Comparison of ENCODE assay signal across 9 cellular contexts in the genomic region with DNA sequence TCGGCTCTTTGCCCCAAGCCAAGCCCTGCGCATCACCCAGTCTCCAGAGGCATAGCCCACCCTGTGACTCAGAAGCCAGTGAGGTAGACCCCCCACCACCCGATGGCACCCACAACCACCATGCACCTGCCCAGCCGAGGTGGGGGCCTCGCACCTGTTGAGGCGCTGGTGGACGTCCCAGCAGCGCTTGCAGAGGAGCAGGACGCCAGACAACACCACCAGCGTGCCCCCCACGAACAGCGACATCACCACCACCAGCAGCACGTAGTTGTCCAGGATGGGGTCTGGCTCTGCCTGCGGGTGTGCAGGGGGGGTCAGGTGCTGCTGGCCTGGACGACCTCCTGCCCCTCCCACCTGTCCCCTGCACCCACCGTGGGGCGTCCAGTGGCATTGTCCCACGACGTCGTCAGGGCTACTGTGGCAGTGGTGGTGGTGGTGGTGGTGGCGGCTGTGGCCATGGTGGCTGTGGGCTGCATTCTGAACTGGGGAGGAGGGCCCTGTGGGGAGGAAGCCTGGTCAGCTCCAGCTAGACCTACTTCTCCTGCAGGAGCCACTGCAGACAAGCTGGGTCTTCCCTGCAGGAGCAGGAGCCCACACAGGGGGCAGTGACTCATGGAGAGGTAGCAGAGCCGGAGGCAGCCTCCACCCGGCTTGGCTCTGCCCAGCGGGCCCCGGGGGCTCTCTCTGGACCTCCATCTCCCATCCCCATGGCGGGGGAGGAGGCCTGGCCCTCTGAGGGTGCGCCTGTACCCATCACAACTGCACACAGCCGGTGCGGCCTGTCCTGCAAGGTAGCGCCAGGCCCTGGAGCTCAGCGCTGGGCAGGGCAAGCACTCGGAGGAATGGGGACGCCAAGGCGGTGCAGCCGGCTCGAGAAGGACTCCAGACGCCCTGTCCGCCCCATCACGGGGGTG. TPM values are rescaled to one million over a fixed set of nuclear protein-coding genes. Genes with fewer than 3 reads are reported as not detected.
DNase-seq lines count a peak whose midpoint lies in the region; ATAC-seq, FAIRE-seq and TF ChIP-seq lines count a peak whose summit lies in the region.
"Had no signal": no experiment of that assay in that cellular context is flagged by ENCODE, and none has a peak within 500 bp of the region (broad histone marks: within the 10 kb centered on the region; RNA-seq: fewer than 3 reads in every experiment).

No MANE protein-coding gene starts in this region.

- no peak overlapping the region for H4K8ac ChIP-seq in trophoblast cell (ENCODE audit: low read depth, low read length)

- FAIRE-seq in H54 (lab: Jason Lieb, UNC): no peak

- H3K27ac ChIP-seq in SK-N-SH (ENCODE audit: low read depth in 2 of 2, low read length in 1 of 2) (peak overlapping the region; percentile 36 to 77; a peak in 3 of 4 replicates), trophoblast cell (ENCODE audit: low read depth, low read length) (no peak overlapping the region), lower lobe of right lung (no peak overlapping the region)

- CTCF ChIA-PET in SK-N-SH (lab: Yijun Ruan, JAX): interaction anchor here (0.7 to 5.7 kb wide), 6 partner anchors 9 to 1747 kb away, joined by 3 to 82 read pairs (median 4); no protein-coding TSS in a partner anchor

- H3K18ac ChIP-seq in trophoblast cell (ENCODE audit: low read length): no peak overlapping the region

- H3K9ac ChIP-seq in SK-N-SH (0 out of 2 replicates have a peak overlapping the region, but pooled peaks have one; percentile 25), trophoblast cell (ENCODE audit: low read length) (no peak overlapping the region)

- H2AK5ac ChIP-seq in trophoblast cell (ENCODE audit: low read length): no peak overlapping the region

- H4K20me1 ChIP-seq in SK-N-SH (ENCODE audit: insufficient read depth): peaks cover 24% of the 10 kb centered on the region

- H3K79me2 ChIP-seq in SK-N-SH (ENCODE audit: insufficient read depth) (peaks cover 12% of the 10 kb centered on the region; the same call in 1 of the 2 replicates), trophoblast cell (ENCODE audit: control insufficient read depth, insufficient read depth, low read length, poor library complexity) (peaks cover 1% of the 10 kb centered on the region)

- ATAC-seq in esophagus mucosa (peak; percentile 37), GM19395 (IDR thresholded peaks at IDR 0.05; ENCODE audit: unreplicated experiment) (no peak), lower lobe of right lung (no peak), HG02852 (IDR thresholded peaks at IDR 0.05; ENCODE audit: unreplicated experiment) (no peak)
- ATAC-seq: naive thymus-derived CD8-positive, alpha-beta T cell had no signal

- no peak for TF ChIP-seq EP300 in SK-N-SH (IDR thresholded peaks at IDR 0.05; ENCODE audit: borderline replicate concordance in 1 of 2, low read depth in 1 of 2, low read length in 1 of 2)

- H4K12ac ChIP-seq in trophoblast cell (ENCODE audit: low read depth, low read length): no peak overlapping the region

- H3K23ac ChIP-seq in trophoblast cell (ENCODE audit: low read length): no peak overlapping the region

- H2AFZ ChIP-seq in SK-N-SH (ENCODE audit: low read depth) (no peak overlapping the region), trophoblast cell (ENCODE audit: insufficient read depth, low read length, poor library complexity) (no peak overlapping the region)

- DNase-seq in H54 (ENCODE audit: insufficient read length, low spot score) (peak; percentile 91), SK-N-SH (peak; percentile 66), trophoblast cell (peak; percentile 60 to 71), NCI-H1417 treated with DMSO at 0.1 percent for 48 hours (lab: John Stamatoyannopoulos, UW) (no peak), lower lobe of right lung (no peak)
- DNase-seq: naive thymus-derived CD8-positive, alpha-beta T cell had no signal

- no peak overlapping the region for H4K91ac ChIP-seq in trophoblast cell (ENCODE audit: low read depth, low read length)

- H3K9me3 ChIP-seq in SK-N-SH (no peaks in the 10 kb centered on the region), trophoblast cell (ENCODE audit: insufficient read depth, low read depth, low read length) (peaks cover 5% of the 10 kb centered on the region), lower lobe of right lung (no peaks in the 10 kb centered on the region)

- peaks cover 10% of the 10 kb centered on the region for H3K79me1 ChIP-seq in trophoblast cell (ENCODE audit: low read length)

- H2BK5ac ChIP-seq in trophoblast cell (ENCODE audit: low read depth, low read length, poor library complexity): no peak overlapping the region

- 88% methylated on average over 5 of the region's 39 CpGs for WGBS in SK-N-SH (ENCODE audit: low lambda C conversion rate)
- no CpG with 5 or more reads among the region's 39 CpGs for WGBS in trophoblast cell (ENCODE audit: extremely low coverage, insufficient coverage, insufficient read length)

- no peaks in the 10 kb centered on the region for H3K9me2 ChIP-seq in SK-N-SH

- no peak overlapping the region for H2BK12ac ChIP-seq in trophoblast cell (ENCODE audit: low read length)

- TF ChIP-seq CTCF in SK-N-SH (IDR thresholded peaks at IDR 0.05): no peak
- TF ChIP-seq CTCF in lower lobe of right lung (IDR thresholded peaks at IDR 0.05): no peak

- TF ChIP-seq POLR2A in H54 (IDR thresholded peaks at IDR 0.05; ENCODE audit: low read depth, low read length): no peak

- H3K36me3 ChIP-seq in SK-N-SH (replicated peaks in 1 of 2; ENCODE audit: control insufficient read depth in 1 of 2, insufficient read depth in 2 of 2, low read length in 1 of 2) (peaks cover 0 to 35% of the 10 kb centered on the region in 2 experiments), trophoblast cell (ENCODE audit: control insufficient read depth in 1 of 2, insufficient read depth in 2 of 2, low read length in 2 of 2) (peaks cover 30 to 31% of the 10 kb centered on the region in 2 experiments), lower lobe of right lung (no peaks in the 10 kb centered on the region)

- no peaks in the 10 kb centered on the region for H3K27me3 ChIP-seq in SK-N-SH (ENCODE audit: insufficient read depth)
- no peaks in the 10 kb centered on the region for H3K27me3 ChIP-seq in trophoblast cell (ENCODE audit: insufficient read depth, low read length)
- H3K27me3 ChIP-seq in lower lobe of right lung (ENCODE audit: low read depth): peaks cover 9% of the 10 kb centered on the region

- H3K14ac ChIP-seq in trophoblast cell (ENCODE audit: low read length): no peak overlapping the region

- H3K4me2 ChIP-seq in SK-N-SH: peak overlapping the region; percentile 83
- peak overlapping the region; percentile 43 for H3K4me2 ChIP-seq in trophoblast cell (ENCODE audit: low read length)

- H3K4ac ChIP-seq in trophoblast cell (ENCODE audit: low read depth, low read length): no peak overlapping the region

- intact Hi-C loops in lower lobe of right lung (cut with DNase I): no loop called here

- TF ChIP-seq RAD21 in SK-N-SH (IDR thresholded peaks at IDR 0.05; ENCODE audit: low read length): no peak

- peaks cover 5 to 25% of the 10 kb centered on the region in 2 experiments; a peak in 2 of 4 replicates for H3K4me1 ChIP-seq in SK-N-SH (ENCODE audit: control insufficient read depth in 1 of 2, insufficient read depth in 2 of 2, low read depth in 1 of 2, low read length in 1 of 2)
- H3K4me1 ChIP-seq in trophoblast cell (ENCODE audit: control insufficient read depth in 1 of 2, insufficient read depth in 2 of 2, low read length in 2 of 2): peaks cover 9 to 25% of the 10 kb centered on the region in 2 experiments
- H3K4me1 ChIP-seq in lower lobe of right lung: peaks cover 43% of the 10 kb centered on the region

- H3K4me3 ChIP-seq in SK-N-SH (ENCODE audit: low read depth in 2 of 2, low read length in 1 of 2) (peak overlapping the region; percentile 59 to 87), trophoblast cell (ENCODE audit: low read depth, low read length) (no peak overlapping the region), lower lobe of right lung (no peak overlapping the region)

- no peak overlapping the region for H2BK120ac ChIP-seq in trophoblast cell (ENCODE audit: insufficient read depth, low read length, poor library complexity)

- POLR2A ChIA-PET in SK-N-SH (lab: Yijun Ruan, JAX): interaction anchor here (0.8 to 1.6 kb wide), 3 partner anchors 10 to 105 kb away, joined by 3 to 11 read pairs (median 6); a partner anchor contains a TSS

- peaks cover 34% of the 10 kb centered on the region for H3F3A ChIP-seq in SK-N-SH (replicated peaks; ENCODE audit: insufficient read depth)

RNA-seq across cellular contexts. Expression of a gene that starts 1.9 kb away (rescaled TPM):
- polyA plus RNA-seq in SK-N-SH (2012; rRNA removed): 4.8 and 5.1 TPM in 2 replicates
- polyA plus RNA-seq in SK-N-SH (2012; cell fraction: cytosol; rRNA removed): 1.6 and 3.5 TPM in 2 replicates
- 25.2 and 37.7 TPM in 2 replicates for polyA plus RNA-seq in SK-N-SH (2012; cell fraction: nucleus; rRNA removed)
- total RNA-seq in esophagus mucosa (2.0 TPM), lower lobe of right lung (0.41 TPM)
- polyA plus RNA-seq in trophoblast cell (2013): 3.7 and 4.2 TPM in 2 replicates
- total RNA-seq: naive thymus-derived CD8-positive, alpha-beta T cell had no signal
- polyA plus RNA-seq: naive thymus-derived CD8-positive, alpha-beta T cell had no signal

RNA-seq across cellular contexts. Expression of a gene that starts 5.7 kb away (rescaled TPM):
- polyA plus RNA-seq in SK-N-SH (2012; rRNA removed): 133 and 226 TPM in 2 replicates
- 114 and 155 TPM in 2 replicates for polyA plus RNA-seq in SK-N-SH (2012; cell fraction: cytosol; rRNA removed)
- polyA plus RNA-seq in SK-N-SH (2012; cell fraction: nucleus; rRNA removed): 81.6 and 162 TPM in 2 replicates
- total RNA-seq in esophagus mucosa (251 TPM), lower lobe of right lung (116 TPM)
- 106 and 107 TPM in 2 replicates for polyA plus RNA-seq in trophoblast cell (2013)

RNA-seq across cellular contexts. Expression of a gene that starts 12.5 kb away (rescaled TPM):
- polyA plus RNA-seq in SK-N-SH (2012; rRNA removed): 8.2 and 13.9 TPM in 2 replicates
- polyA plus RNA-seq in SK-N-SH (2012; cell fraction: cytosol; rRNA removed): 6.8 and 9.9 TPM in 2 replicates
- polyA plus RNA-seq in SK-N-SH (2012; cell fraction: nucleus; rRNA removed): 53.9 and 79.1 TPM in 2 replicates
- total RNA-seq in esophagus mucosa (99.3 TPM), lower lobe of right lung (76.3 TPM)
- 159 and 165 TPM in 2 replicates for polyA plus RNA-seq in trophoblast cell (2013)

RNA-seq across cellular contexts. Expression of a gene that starts 30.3 kb away (rescaled TPM):
- 53.5 and 55.5 TPM in 2 replicates for polyA plus RNA-seq in SK-N-SH (2012; rRNA removed)
- polyA plus RNA-seq in SK-N-SH (2012; cell fraction: cytosol; rRNA removed): 27.7 and 37.8 TPM in 2 replicates
- polyA plus RNA-seq in SK-N-SH (2012; cell fraction: nucleus; rRNA removed): 173 and 201 TPM in 2 replicates
- total RNA-seq in esophagus mucosa (35.0 TPM), lower lobe of right lung (50.5 TPM)
- 32.9 and 33.1 TPM in 2 replicates for polyA plus RNA-seq in trophoblast cell (2013)

RNA-seq across cellular contexts. Expression of a gene that starts 33.2 kb away (rescaled TPM):
- polyA plus RNA-seq in SK-N-SH (2012; rRNA removed): 762 and 857 TPM in 2 replicates
- polyA plus RNA-seq in SK-N-SH (2012; cell fraction: cytosol; rRNA removed): 628 and 677 TPM in 2 replicates
- 2,521 and 3,638 TPM in 2 replicates for polyA plus RNA-seq in SK-N-SH (2012; cell fraction: nucleus; rRNA removed)
- total RNA-seq in esophagus mucosa (172 TPM), lower lobe of right lung (352 TPM)
- 116 and 120 TPM in 2 replicates for polyA plus RNA-seq in trophoblast cell (2013)

Comparison
In these comparisons a context has a peak if more than half of its experiments do, and no peak if none do; other contexts are left out.
1. DNase-seq: peak in H54 (single experiment), SK-N-SH (single experiment) and trophoblast cell (2 of 2); none in NCI-H1417 treated with DMSO at 0.1 percent for 48 hours (single experiment) and lower lobe of right lung (single experiment).
2. H3K27ac ChIP-seq: peak in SK-N-SH (2 of 2); none in trophoblast cell (single experiment) and lower lobe of right lung (single experiment).
3. H3K4me3 ChIP-seq: peak in SK-N-SH (2 of 2); none in trophoblast cell (single experiment) and lower lobe of right lung (single experiment).